9 cellular contexts compared by ENCODE assay signal in genomic region chr6:42928748-42929087, GRCh38. TPM values are rescaled to one million over a fixed set of nuclear protein-coding genes. Genes with fewer than 3 reads are reported as not detected.
DNase-seq lines count a peak whose midpoint lies in the region; ATAC-seq and TF ChIP-seq lines count a peak whose summit lies in the region.
"Had no signal": no experiment of that assay in that cellular context is flagged by ENCODE, and none has a peak within 500 bp of the region (broad histone marks: within the 10 kb centered on the region; RNA-seq: fewer than 3 reads in every experiment).

No MANE protein-coding gene starts in this region.

- H3K9me3 ChIP-seq in CD4-positive, CD25-positive, alpha-beta regulatory T cell (ENCODE audit: control insufficient read depth in 2 of 2, low read length in 2 of 2) = no peaks in the 10 kb centered on the region
- no peaks in the 10 kb centered on the region for H3K9me3 ChIP-seq in GM23248 (ENCODE audit: low read depth)
- H3K9me3 ChIP-seq in PC-9 (ENCODE audit: insufficient read depth, low read depth) = no peaks in the 10 kb centered on the region
- no peaks in the 10 kb centered on the region for H3K9me3 ChIP-seq in endocrine pancreas (ENCODE audit: control insufficient read depth, low read length)

- BruUV-seq in PC-9 (replicated peaks; lab: Mats Ljungman, UMichigan) = TSS peak; percentile 91

- H3K27ac Mint-ChIP-seq in CD4-positive, CD25-positive, alpha-beta regulatory T cell = peak overlapping the region; percentile 98 to 100 (median 100)
- peak overlapping the region; percentile 99 for H3K27ac Mint-ChIP-seq in nephron progenitor cell

- peak overlapping the region; percentile 96 for H2AFZ ChIP-seq in GM23248
- H2AFZ ChIP-seq in PC-9 = peak overlapping the region; percentile 85

- H3K4me1 ChIP-seq in CD4-positive, CD25-positive, alpha-beta regulatory T cell (ENCODE audit: control insufficient read depth, insufficient read depth, low read length, poor library complexity, severe bottlenecking) = peaks cover 55% of the 10 kb centered on the region
- H3K4me1 ChIP-seq in GM23248 (ENCODE audit: insufficient read depth) (peaks cover 13% of the 10 kb centered on the region), PC-9 (replicated peaks; ENCODE audit: insufficient read depth) (peaks cover 16% of the 10 kb centered on the region), endocrine pancreas (ENCODE audit: control insufficient read depth, insufficient read depth, low read length) (no peaks in the 10 kb centered on the region)

- in situ Hi-C loops in GM23248 (cut with MboI) = no loop called here

- H3F3A ChIP-seq in GM23248 (ENCODE audit: insufficient read depth) = peaks cover 32% of the 10 kb centered on the region
- H3F3A ChIP-seq in PC-9 (ENCODE audit: insufficient read depth, low read depth) = peaks cover 34% of the 10 kb centered on the region

- peak overlapping the region; percentile 96 for H3K4me3 ChIP-seq in CD4-positive, CD25-positive, alpha-beta regulatory T cell (ENCODE audit: low read depth, low read length)
- H3K4me3 ChIP-seq in GM23248 (peak overlapping the region; percentile 86), PC-9 (peak overlapping the region; percentile 73), endocrine pancreas (ENCODE audit: control insufficient read depth, insufficient read depth, low read length) (peak overlapping the region; percentile 90)

- intact Hi-C loops in PC-9 (cut with micrococcal nuclease; ENCODE audit: unreplicated experiment) = loop anchor here (1.0 to 5.0 kb wide), 3 partner anchors 84 to 242 kb away; partner anchors contain the start of genes KLHDC3, MEA1 and SRF

- H3K27me3 ChIP-seq in CD4-positive, CD25-positive, alpha-beta regulatory T cell (ENCODE audit: control insufficient read depth, insufficient read depth, low read length) = no peaks in the 10 kb centered on the region
- H3K27me3 ChIP-seq in GM23248 (replicated peaks; ENCODE audit: insufficient read depth) = no peaks in the 10 kb centered on the region
- H3K27me3 ChIP-seq in PC-9 (ENCODE audit: insufficient read depth, low read depth) = no peaks in the 10 kb centered on the region
- no peaks in the 10 kb centered on the region for H3K27me3 ChIP-seq in endocrine pancreas (ENCODE audit: control insufficient read depth, insufficient read depth, low read length)

- no peak for ATAC-seq in CD4-positive, CD25-positive, alpha-beta regulatory T cell (ENCODE audit: low read depth in 2 of 2)
- ATAC-seq in GM21423 (IDR thresholded peaks at IDR 0.05; ENCODE audit: unreplicated experiment) = no peak

- H3K79me2 ChIP-seq in GM23248 (ENCODE audit: insufficient read depth) (peaks cover 36% of the 10 kb centered on the region), PC-9 (ENCODE audit: low read depth) (peaks cover 34% of the 10 kb centered on the region)

- H3K4me3 Mint-ChIP-seq in CD4-positive, CD25-positive, alpha-beta regulatory T cell = peak overlapping the region; percentile 96 to 100 (median 99)
- H3K4me3 Mint-ChIP-seq in nephron progenitor cell = peak overlapping the region; percentile 94

- no peak for DNase-seq in CD4-positive, CD25-positive, alpha-beta regulatory T cell
- DNase-seq in GM23248 (no peak), PC-9 (no peak), nephron progenitor cell (no peak), nucleus accumbens (lab: John Stamatoyannopoulos, UW) (no peak), superior temporal gyrus (ENCODE audit: extremely low spot score) (no peak)

- H3K36me3 ChIP-seq in CD4-positive, CD25-positive, alpha-beta regulatory T cell (ENCODE audit: control insufficient read depth, insufficient read depth, low read length) = peaks cover 14% of the 10 kb centered on the region
- H3K36me3 ChIP-seq in GM23248 (ENCODE audit: low read depth) = no peaks in the 10 kb centered on the region
- peaks cover 9% of the 10 kb centered on the region; the same call in 1 of the 2 replicates for H3K36me3 ChIP-seq in PC-9 (ENCODE audit: low read depth)
- no peaks in the 10 kb centered on the region for H3K36me3 ChIP-seq in endocrine pancreas (ENCODE audit: control insufficient read depth, insufficient read depth, low read length)

- no peak for TF ChIP-seq CTCF in PC-9 (conservative IDR thresholded peaks at IDR 0.05)
- TF ChIP-seq CTCF in nephron progenitor cell (IDR thresholded peaks at IDR 0.05) = no peak

- H3K9me3 Mint-ChIP-seq in CD4-positive, CD25-positive, alpha-beta regulatory T cell = peaks cover 0 to 1% (median 0%) of the 10 kb centered on the region in 7 donors
- no peaks in the 10 kb centered on the region for H3K9me3 Mint-ChIP-seq in nephron progenitor cell

- H3K9ac ChIP-seq in GM23248 (peak overlapping the region; percentile 84), endocrine pancreas (ENCODE audit: control insufficient read depth, insufficient read depth, low read length) (peak overlapping the region; percentile 73)

- H3K9me2 ChIP-seq in GM23248 (ENCODE audit: insufficient read depth) = no peaks in the 10 kb centered on the region
- no peaks in the 10 kb centered on the region for H3K9me2 ChIP-seq in PC-9 (ENCODE audit: insufficient read depth)

- H3K27me3 Mint-ChIP-seq in CD4-positive, CD25-positive, alpha-beta regulatory T cell = no peaks in the 10 kb centered on the region
- peaks cover 2% of the 10 kb centered on the region for H3K27me3 Mint-ChIP-seq in nephron progenitor cell (ENCODE audit: low read depth, poor library complexity)

- H3K36me3 Mint-ChIP-seq in CD4-positive, CD25-positive, alpha-beta regulatory T cell = peaks cover 13% of the 10 kb centered on the region
- peaks cover 19% of the 10 kb centered on the region for H3K36me3 Mint-ChIP-seq in nephron progenitor cell (ENCODE audit: low read depth)

- POLR2A ChIA-PET in PC-9 (lab: Charles Lee; ENCODE audit: unreplicated experiment) = interaction anchor here (0.5 to 1.5 kb wide), 8 partner anchors 9 to 1226 kb away, joined by 3 to 16 read pairs (median 4); partner anchors contain the start of genes CUL7, KLC4, KLHDC3 and MEA1

- CTCF ChIA-PET in PC-9 (lab: Charles Lee) = interaction anchor here (0.6 kb wide), 1 partner anchor 624 kb away, joined by 3 read pairs; no protein-coding TSS in a partner anchor

- H3K4me2 ChIP-seq in GM23248 (ENCODE audit: unreplicated experiment) = peak overlapping the region; percentile 95
- peak overlapping the region; percentile 89 for H3K4me2 ChIP-seq in PC-9

- H4K20me1 ChIP-seq in GM23248 (ENCODE audit: insufficient read depth) (no peaks in the 10 kb centered on the region), PC-9 (ENCODE audit: insufficient read depth) (no peaks in the 10 kb centered on the region)

- peak overlapping the region; percentile 97 for H3K27ac ChIP-seq in CD4-positive, CD25-positive, alpha-beta regulatory T cell (ENCODE audit: insufficient read depth, low read length, poor library complexity, severe bottlenecking)
- H3K27ac ChIP-seq in GM23248 (peak overlapping the region; percentile 94), PC-9 (peak overlapping the region; percentile 67)

- peaks cover 18 to 50% (median 32%) of the 10 kb centered on the region in 4 donors for H3K4me1 Mint-ChIP-seq in CD4-positive, CD25-positive, alpha-beta regulatory T cell
- H3K4me1 Mint-ChIP-seq in nephron progenitor cell = peaks cover 57% of the 10 kb centered on the region

- WGBS in GM23248 (ENCODE audit: low coverage in 1 of 2, low lambda C conversion rate in 2 of 2, missing lambda C conversion rate in 2 of 2), 2 experiments = 1 to 2% methylated on average over 6 of the region's 6 CpGs

RNA-seq across cellular contexts. Expression of gene CNPY3, which starts 0.6 kb away (rescaled TPM):
- total RNA-seq in CD4-positive, CD25-positive, alpha-beta regulatory T cell = 42.9 TPM
- polyA plus RNA-seq in CD4-positive, CD25-positive, alpha-beta regulatory T cell = 10 to 100 TPM; 79.2 to 88.8 (median 84.4) TPM
- total RNA-seq in GM23248 (2014; rRNA removed; shearing (Covaris generic)) = 41.4 and 45.1 TPM in 2 replicates
- polyA plus RNA-seq in GM23248 (2016; fragmentation: Nextera tagmentation; extraction: Ambion mirVana) = 58.6 and 63.6 TPM in 2 replicates
- 47.7 and 54.8 TPM in 2 replicates for total RNA-seq in PC-9 (2021)

RNA-seq across cellular contexts. Expression of gene PTCRA, which starts 12.9 kb away (rescaled TPM):
- 1.1 TPM for total RNA-seq in CD4-positive, CD25-positive, alpha-beta regulatory T cell
- polyA plus RNA-seq in CD4-positive, CD25-positive, alpha-beta regulatory T cell = not detected
- not detected in 2 replicates for total RNA-seq in GM23248 (2014; rRNA removed; shearing (Covaris generic))
- not detected in 2 replicates for polyA plus RNA-seq in GM23248 (2016; fragmentation: Nextera tagmentation; extraction: Ambion mirVana)
- not detected in 2 replicates for total RNA-seq in PC-9 (2021)
- total RNA-seq: LHCN-M2 had no signal

RNA-seq across cellular contexts. Expression of gene GNMT, which starts 31.8 kb away (rescaled TPM):
- 0.99 TPM for total RNA-seq in CD4-positive, CD25-positive, alpha-beta regulatory T cell
- polyA plus RNA-seq in CD4-positive, CD25-positive, alpha-beta regulatory T cell = under 1 TPM in 1 of 4 donors, not detected in 3; 0.22 TPM
- total RNA-seq in GM23248 (2014; rRNA removed; shearing (Covaris generic)) = not detected in 2 replicates
- not detected in 2 replicates for polyA plus RNA-seq in GM23248 (2016; fragmentation: Nextera tagmentation; extraction: Ambion mirVana)
- 0.57 TPM in 1 of 2 replicates, not detected in the other for total RNA-seq in PC-9 (2021)
- total RNA-seq: LHCN-M2 had no signal

RNA-seq across cellular contexts. Expression of gene RPL7L1, which starts 49.3 kb away (rescaled TPM):
- total RNA-seq in CD4-positive, CD25-positive, alpha-beta regulatory T cell = 64.4 TPM
- polyA plus RNA-seq in CD4-positive, CD25-positive, alpha-beta regulatory T cell = 10 to 100 TPM; 48.4 to 60.9 (median 54.2) TPM
- total RNA-seq in GM23248 (2014; rRNA removed; shearing (Covaris generic)) = 112 and 133 TPM in 2 replicates
- polyA plus RNA-seq in GM23248 (2016; fragmentation: Nextera tagmentation; extraction: Ambion mirVana) = 88.2 and 92.0 TPM in 2 replicates
- 84.1 and 87.1 TPM in 2 replicates for total RNA-seq in PC-9 (2021)

RNA-seq across cellular contexts. Expression of gene PEX6, which starts 50.3 kb away (rescaled TPM):
- total RNA-seq in CD4-positive, CD25-positive, alpha-beta regulatory T cell = 20.6 TPM
- polyA plus RNA-seq in CD4-positive, CD25-positive, alpha-beta regulatory T cell = 10 to 100 TPM; 10.9 to 20.7 (median 15.2) TPM
- 44.2 and 51.1 TPM in 2 replicates for total RNA-seq in GM23248 (2014; rRNA removed; shearing (Covaris generic))
- 12.5 and 12.7 TPM in 2 replicates for polyA plus RNA-seq in GM23248 (2016; fragmentation: Nextera tagmentation; extraction: Ambion mirVana)
- 25.9 and 31.3 TPM in 2 replicates for total RNA-seq in PC-9 (2021)
